Comparison of ENCODE assay signal across 8 cellular contexts in genomic region chr12:77746108-77746507, GRCh38.
DNase-seq lines count a peak whose midpoint lies in the region; ATAC-seq and TF ChIP-seq lines count a peak whose summit lies in the region.

No MANE protein-coding gene starts in this region.

- H2AFZ ChIP-seq in PC-9: no peak overlapping the region

- no peaks in the 10 kb centered on the region for H3K79me2 ChIP-seq in PC-9 (ENCODE audit: low read depth)

- ATAC-seq in HG03565 (IDR thresholded peaks at IDR 0.05; ENCODE audit: unreplicated experiment): peak; percentile 100

- CTCF ChIA-PET in PC-9 (lab: Charles Lee): no interaction called here

- POLR2A ChIA-PET in PC-9 (lab: Charles Lee; ENCODE audit: unreplicated experiment): no interaction called here

- no peaks in the 10 kb centered on the region for H3K27me3 ChIP-seq in PC-9 (ENCODE audit: insufficient read depth, low read depth)

- no peak overlapping the region for H3K4me3 ChIP-seq in PC-9

- H3K9me2 ChIP-seq in PC-9 (ENCODE audit: insufficient read depth): no peaks in the 10 kb centered on the region; the same call in 1 of the 2 replicates

- no peaks in the 10 kb centered on the region for H3K36me3 ChIP-seq in PC-9 (ENCODE audit: low read depth)

- H3K9me3 ChIP-seq in PC-9 (ENCODE audit: insufficient read depth, low read depth): no peaks in the 10 kb centered on the region

- DNase-seq in COR-L47 (lab: John Stamatoyannopoulos, UW): peak; percentile 78
- DNase-seq in GM20000 (ENCODE audit: low spot score): peak; percentile 60
- DNase-seq in SHP77 treated with DMSO at 0.1 percent for 48 hours (lab: John Stamatoyannopoulos, UW): peak; percentile 78
- no peak for DNase-seq in superior temporal gyrus (ENCODE audit: extremely low spot score)
- no peak for DNase-seq in caudate nucleus (lab: John Stamatoyannopoulos, UW)
- DNase-seq in activated gamma-delta T cell treated with Interleukin-2 at 50 U/mL for 16 hours: no peak
- no peak for DNase-seq in PC-9

- intact Hi-C loops in PC-9 (cut with micrococcal nuclease; ENCODE audit: unreplicated experiment): no loop called here

- H3K27ac ChIP-seq in caudate nucleus (ENCODE audit: low read depth, low read length): no peak overlapping the region
- no peak overlapping the region for H3K27ac ChIP-seq in PC-9

- no TSS peak for BruUV-seq in PC-9 (replicated peaks; lab: Mats Ljungman, UMichigan)

- no peaks in the 10 kb centered on the region for H3F3A ChIP-seq in PC-9 (ENCODE audit: insufficient read depth, low read depth)

- no peak for TF ChIP-seq CTCF in GM20000 (IDR thresholded peaks at IDR 0.05; ENCODE audit: extremely low read depth, missing control alignments)
- no peak for TF ChIP-seq CTCF in PC-9 (conservative IDR thresholded peaks at IDR 0.05)

- no peaks in the 10 kb centered on the region for H3K4me1 ChIP-seq in PC-9 (replicated peaks; ENCODE audit: insufficient read depth)

- no peak overlapping the region for H3K4me2 ChIP-seq in PC-9

- no peaks in the 10 kb centered on the region for H4K20me1 ChIP-seq in PC-9 (ENCODE audit: insufficient read depth)

Comparison
In these comparisons a context has a peak if more than half of its experiments do, and no peak if none do; other contexts are left out.
1. DNase-seq: peak in COR-L47 (single experiment), GM20000 (single experiment) and SHP77 treated with DMSO at 0.1 percent for 48 hours (single experiment); none in superior temporal gyrus (single experiment), caudate nucleus (0 of 61), activated gamma-delta T cell treated with Interleukin-2 at 50 U/mL for 16 hours (single experiment) and PC-9 (0 of 2).